Comparison of ENCODE assay signal across 2 cellular contexts in the genomic region with DNA sequence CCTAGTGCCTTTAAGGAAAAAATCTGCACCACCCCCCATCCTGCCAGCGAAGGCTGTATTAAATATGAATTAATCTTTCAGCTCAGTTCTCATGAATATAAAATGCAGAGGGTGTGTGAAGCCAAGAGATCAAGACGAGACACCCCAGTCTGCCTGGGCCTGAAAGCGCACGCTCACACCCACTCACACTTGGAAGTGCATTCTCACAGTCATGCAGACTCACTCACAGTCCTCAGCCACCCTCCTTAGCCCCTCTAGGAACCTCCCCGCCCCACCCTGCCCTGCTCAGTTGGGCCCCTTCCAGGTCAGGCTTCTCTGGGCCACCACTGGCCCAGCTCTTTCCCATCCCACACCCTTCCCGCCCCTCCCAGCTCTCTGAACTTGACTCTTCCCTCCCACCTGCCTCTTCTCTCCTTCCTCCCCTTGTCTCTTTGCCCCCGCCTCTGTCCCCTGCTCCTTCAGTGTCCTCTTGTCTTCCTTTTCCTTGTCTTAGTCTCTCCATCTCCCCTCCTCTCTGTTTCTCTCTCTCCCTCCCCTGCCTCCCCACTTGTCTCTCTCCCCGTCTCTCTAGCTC.
TF ChIP-seq lines count a peak whose summit lies in the region.

No MANE protein-coding gene starts in this region.

TF ChIP-seq in GM23338, 12 proteins besides CTCF, POLR2A, EP300 and RAD21 (continued from another document):
- TF ChIP-seq NANOG (IDR thresholded peaks at IDR 0.05; ENCODE audit: borderline replicate concordance) (no peak), JUNB (IDR thresholded peaks at IDR 0.05; ENCODE audit: unreplicated experiment) (no peak), STAT1 (IDR thresholded peaks at IDR 0.05; ENCODE audit: unreplicated experiment) (no peak), ZNF331 (CRISPR knock-in tag; IDR thresholded peaks at IDR 0.05; ENCODE audit: low read depth) (no peak)
- TF ChIP-seq, protein P1, sequence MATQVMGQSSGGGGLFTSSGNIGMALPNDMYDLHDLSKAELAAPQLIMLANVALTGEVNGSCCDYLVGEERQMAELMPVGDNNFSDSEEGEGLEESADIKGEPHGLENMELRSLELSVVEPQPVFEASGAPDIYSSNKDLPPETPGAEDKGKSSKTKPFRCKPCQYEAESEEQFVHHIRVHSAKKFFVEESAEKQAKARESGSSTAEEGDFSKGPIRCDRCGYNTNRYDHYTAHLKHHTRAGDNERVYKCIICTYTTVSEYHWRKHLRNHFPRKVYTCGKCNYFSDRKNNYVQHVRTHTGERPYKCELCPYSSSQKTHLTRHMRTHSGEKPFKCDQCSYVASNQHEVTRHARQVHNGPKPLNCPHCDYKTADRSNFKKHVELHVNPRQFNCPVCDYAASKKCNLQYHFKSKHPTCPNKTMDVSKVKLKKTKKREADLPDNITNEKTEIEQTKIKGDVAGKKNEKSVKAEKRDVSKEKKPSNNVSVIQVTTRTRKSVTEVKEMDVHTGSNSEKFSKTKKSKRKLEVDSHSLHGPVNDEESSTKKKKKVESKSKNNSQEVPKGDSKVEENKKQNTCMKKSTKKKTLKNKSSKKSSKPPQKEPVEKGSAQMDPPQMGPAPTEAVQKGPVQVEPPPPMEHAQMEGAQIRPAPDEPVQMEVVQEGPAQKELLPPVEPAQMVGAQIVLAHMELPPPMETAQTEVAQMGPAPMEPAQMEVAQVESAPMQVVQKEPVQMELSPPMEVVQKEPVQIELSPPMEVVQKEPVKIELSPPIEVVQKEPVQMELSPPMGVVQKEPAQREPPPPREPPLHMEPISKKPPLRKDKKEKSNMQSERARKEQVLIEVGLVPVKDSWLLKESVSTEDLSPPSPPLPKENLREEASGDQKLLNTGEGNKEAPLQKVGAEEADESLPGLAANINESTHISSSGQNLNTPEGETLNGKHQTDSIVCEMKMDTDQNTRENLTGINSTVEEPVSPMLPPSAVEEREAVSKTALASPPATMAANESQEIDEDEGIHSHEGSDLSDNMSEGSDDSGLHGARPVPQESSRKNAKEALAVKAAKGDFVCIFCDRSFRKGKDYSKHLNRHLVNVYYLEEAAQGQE (IDR thresholded peaks at IDR 0.05; ENCODE audit: unreplicated experiment), result no peak
- TF ChIP-seq, protein P2, sequence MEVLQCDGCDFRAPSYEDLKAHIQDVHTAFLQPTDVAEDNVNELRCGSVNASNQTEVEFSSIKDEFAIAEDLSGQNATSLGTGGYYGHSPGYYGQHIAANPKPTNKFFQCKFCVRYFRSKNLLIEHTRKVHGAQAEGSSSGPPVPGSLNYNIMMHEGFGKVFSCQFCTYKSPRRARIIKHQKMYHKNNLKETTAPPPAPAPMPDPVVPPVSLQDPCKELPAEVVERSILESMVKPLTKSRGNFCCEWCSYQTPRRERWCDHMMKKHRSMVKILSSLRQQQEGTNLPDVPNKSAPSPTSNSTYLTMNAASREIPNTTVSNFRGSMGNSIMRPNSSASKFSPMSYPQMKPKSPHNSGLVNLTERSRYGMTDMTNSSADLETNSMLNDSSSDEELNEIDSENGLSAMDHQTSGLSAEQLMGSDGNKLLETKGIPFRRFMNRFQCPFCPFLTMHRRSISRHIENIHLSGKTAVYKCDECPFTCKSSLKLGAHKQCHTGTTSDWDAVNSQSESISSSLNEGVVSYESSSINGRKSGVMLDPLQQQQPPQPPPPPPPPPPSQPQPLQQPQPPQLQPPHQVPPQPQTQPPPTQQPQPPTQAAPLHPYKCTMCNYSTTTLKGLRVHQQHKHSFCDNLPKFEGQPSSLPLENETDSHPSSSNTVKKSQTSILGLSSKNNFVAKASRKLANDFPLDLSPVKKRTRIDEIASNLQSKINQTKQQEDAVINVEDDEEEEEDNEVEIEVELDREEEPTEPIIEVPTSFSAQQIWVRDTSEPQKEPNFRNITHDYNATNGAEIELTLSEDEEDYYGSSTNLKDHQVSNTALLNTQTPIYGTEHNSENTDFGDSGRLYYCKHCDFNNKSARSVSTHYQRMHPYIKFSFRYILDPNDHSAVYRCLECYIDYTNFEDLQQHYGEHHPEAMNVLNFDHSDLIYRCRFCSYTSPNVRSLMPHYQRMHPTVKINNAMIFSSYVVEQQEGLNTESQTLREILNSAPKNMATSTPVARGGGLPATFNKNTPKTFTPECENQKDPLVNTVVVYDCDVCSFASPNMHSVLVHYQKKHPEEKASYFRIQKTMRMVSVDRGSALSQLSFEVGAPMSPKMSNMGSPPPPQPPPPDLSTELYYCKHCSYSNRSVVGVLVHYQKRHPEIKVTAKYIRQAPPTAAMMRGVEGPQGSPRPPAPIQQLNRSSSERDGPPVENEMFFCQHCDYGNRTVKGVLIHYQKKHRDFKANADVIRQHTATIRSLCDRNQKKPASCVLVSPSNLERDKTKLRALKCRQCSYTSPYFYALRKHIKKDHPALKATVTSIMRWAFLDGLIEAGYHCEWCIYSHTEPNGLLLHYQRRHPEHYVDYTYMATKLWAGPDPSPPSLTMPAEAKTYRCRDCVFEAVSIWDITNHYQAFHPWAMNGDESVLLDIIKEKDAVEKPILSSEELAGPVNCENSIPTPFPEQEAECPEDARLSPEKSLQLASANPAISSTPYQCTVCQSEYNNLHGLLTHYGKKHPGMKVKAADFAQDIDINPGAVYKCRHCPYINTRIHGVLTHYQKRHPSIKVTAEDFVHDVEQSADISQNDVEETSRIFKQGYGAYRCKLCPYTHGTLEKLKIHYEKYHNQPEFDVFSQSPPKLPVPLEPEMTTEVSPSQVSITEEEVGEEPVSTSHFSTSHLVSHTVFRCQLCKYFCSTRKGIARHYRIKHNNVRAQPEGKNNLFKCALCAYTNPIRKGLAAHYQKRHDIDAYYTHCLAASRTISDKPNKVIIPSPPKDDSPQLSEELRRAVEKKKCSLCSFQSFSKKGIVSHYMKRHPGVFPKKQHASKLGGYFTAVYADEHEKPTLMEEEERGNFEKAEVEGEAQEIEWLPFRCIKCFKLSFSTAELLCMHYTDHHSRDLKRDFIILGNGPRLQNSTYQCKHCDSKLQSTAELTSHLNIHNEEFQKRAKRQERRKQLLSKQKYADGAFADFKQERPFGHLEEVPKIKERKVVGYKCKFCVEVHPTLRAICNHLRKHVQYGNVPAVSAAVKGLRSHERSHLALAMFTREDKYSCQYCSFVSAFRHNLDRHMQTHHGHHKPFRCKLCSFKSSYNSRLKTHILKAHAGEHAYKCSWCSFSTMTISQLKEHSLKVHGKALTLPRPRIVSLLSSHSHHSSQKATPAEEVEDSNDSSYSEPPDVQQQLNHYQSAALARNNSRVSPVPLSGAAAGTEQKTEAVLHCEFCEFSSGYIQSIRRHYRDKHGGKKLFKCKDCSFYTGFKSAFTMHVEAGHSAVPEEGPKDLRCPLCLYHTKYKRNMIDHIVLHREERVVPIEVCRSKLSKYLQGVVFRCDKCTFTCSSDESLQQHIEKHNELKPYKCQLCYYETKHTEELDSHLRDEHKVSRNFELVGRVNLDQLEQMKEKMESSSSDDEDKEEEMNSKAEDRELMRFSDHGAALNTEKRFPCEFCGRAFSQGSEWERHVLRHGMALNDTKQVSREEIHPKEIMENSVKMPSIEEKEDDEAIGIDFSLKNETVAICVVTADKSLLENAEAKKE (CRISPR knock-in tag; IDR thresholded peaks at IDR 0.05), result no peak
- TF ChIP-seq, protein P3, sequence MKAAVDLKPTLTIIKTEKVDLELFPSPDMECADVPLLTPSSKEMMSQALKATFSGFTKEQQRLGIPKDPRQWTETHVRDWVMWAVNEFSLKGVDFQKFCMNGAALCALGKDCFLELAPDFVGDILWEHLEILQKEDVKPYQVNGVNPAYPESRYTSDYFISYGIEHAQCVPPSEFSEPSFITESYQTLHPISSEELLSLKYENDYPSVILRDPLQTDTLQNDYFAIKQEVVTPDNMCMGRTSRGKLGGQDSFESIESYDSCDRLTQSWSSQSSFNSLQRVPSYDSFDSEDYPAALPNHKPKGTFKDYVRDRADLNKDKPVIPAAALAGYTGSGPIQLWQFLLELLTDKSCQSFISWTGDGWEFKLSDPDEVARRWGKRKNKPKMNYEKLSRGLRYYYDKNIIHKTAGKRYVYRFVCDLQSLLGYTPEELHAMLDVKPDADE (IDR thresholded peaks at IDR 0.05), result no peak

TF ChIP-seq in WTC11, 78 proteins besides CTCF, POLR2A, EP300 and RAD21 (continued from another document):
- TF ChIP-seq FOXJ3 (CRISPR knock-in tag; IDR thresholded peaks at IDR 0.05; ENCODE audit: borderline replicate concordance) (no peak), ETV6 (CRISPR knock-in tag; IDR thresholded peaks at IDR 0.05) (no peak), CBFB (CRISPR knock-in tag; IDR thresholded peaks at IDR 0.05; ENCODE audit: low read depth) (no peak), KAT7 (CRISPR knock-in tag; IDR thresholded peaks at IDR 0.05; ENCODE audit: borderline replicate concordance) (no peak), JAZF1 (CRISPR knock-in tag; IDR thresholded peaks at IDR 0.05) (no peak), NR3C1 (CRISPR knock-in tag; conservative IDR thresholded peaks at IDR 0.05; ENCODE audit: low read depth) (no peak), ZNF396 (CRISPR knock-in tag; IDR thresholded peaks at IDR 0.05; ENCODE audit: borderline replicate concordance) (no peak)
- TF ChIP-seq, protein P4, sequence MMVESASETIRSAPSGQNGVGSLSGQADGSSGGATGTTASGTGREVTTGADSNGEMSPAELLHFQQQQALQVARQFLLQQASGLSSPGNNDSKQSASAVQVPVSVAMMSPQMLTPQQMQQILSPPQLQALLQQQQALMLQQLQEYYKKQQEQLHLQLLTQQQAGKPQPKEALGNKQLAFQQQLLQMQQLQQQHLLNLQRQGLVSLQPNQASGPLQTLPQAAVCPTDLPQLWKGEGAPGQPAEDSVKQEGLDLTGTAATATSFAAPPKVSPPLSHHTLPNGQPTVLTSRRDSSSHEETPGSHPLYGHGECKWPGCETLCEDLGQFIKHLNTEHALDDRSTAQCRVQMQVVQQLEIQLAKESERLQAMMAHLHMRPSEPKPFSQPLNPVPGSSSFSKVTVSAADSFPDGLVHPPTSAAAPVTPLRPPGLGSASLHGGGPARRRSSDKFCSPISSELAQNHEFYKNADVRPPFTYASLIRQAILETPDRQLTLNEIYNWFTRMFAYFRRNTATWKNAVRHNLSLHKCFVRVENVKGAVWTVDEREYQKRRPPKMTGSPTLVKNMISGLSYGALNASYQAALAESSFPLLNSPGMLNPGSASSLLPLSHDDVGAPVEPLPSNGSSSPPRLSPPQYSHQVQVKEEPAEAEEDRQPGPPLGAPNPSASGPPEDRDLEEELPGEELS (CRISPR knock-in tag; IDR thresholded peaks at IDR 0.05), result no peak
- TF ChIP-seq, protein P5, sequence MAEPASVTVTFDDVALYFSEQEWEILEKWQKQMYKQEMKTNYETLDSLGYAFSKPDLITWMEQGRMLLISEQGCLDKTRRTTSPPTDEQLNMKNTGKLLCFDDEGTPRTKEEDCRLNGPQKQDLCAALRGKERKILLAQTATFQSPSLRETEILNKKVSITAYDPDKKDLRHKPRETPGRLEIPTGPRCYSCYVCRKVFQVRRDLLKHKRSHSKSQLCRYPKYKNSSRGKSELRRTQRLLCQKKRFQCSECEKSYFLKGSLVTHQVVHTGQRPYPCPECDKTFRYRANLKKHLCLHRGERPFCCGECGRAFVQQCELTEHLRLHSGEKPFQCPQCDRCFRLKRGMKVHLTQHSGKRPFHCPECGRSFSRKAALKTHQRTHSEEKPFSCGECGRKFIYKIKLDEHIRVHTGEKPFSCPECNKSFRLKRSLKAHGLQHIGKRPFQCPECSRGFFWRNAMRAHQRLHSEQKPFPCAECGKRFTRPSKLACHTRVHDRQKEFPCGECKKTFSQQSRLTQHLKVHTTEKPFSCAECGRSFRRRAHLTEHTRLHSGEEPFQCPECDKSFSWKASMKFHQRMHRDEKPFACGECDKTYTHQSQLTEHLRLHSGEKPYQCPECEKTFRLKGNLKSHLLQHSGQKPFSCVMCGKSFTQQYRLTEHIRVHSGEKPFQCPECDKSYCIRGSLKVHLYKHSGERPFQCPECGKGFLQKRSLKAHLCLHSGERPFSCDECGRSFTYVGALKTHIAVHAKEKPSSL (CRISPR knock-in tag; conservative IDR thresholded peaks at IDR 0.05), result no peak
- TF ChIP-seq, protein P6, sequence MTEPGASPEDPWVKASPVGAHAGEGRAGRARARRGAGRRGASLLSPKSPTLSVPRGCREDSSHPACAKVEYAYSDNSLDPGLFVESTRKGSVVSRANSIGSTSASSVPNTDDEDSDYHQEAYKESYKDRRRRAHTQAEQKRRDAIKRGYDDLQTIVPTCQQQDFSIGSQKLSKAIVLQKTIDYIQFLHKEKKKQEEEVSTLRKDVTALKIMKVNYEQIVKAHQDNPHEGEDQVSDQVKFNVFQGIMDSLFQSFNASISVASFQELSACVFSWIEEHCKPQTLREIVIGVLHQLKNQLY (CRISPR knock-in tag; IDR thresholded peaks at IDR 0.05), result no peak
